ENCODE assay signal across 8 cellular contexts in genomic region chr12:67069451-67070306, GRCh38.
DNase-seq lines count a peak whose midpoint lies in the region; TF ChIP-seq lines count a peak whose summit lies in the region.

No MANE protein-coding gene starts in this region.

- no peak overlapping the region for H4K8ac ChIP-seq in H9 (replicated peaks; ENCODE audit: insufficient read length, low read depth, low read length)

- peak overlapping the region; percentile 41 for H2AFZ ChIP-seq in H9 (ENCODE audit: low read length)

- no peaks in the 10 kb centered on the region; the same call in 1 of the 2 replicates for H3K79me2 ChIP-seq in H9 (ENCODE audit: insufficient read depth, low read length)

- H2BK5ac ChIP-seq in H9 (ENCODE audit: insufficient read length, low read length): no peak overlapping the region

- WGBS in H9 (ENCODE audit: extremely low coverage, insufficient read length, low lambda C conversion rate): no CpG with 5 or more reads among the region's 68 CpGs
- WGBS in thymus: 3% methylated on average over 68 of the region's 68 CpGs

- no peak overlapping the region for H3K23ac ChIP-seq in H9 (ENCODE audit: insufficient read length, low read depth, low read length)

- TF ChIP-seq CTCF in GM12873 (IDR thresholded peaks at IDR 0.05; ENCODE audit: insufficient read depth, low read depth, low read length, missing control alignments) (peak; percentile 5), H9 (conservative IDR thresholded peaks at IDR 0.05) (no peak; the same call in 2 of the 3 replicates), NB4 (IDR thresholded peaks at IDR 0.05; ENCODE audit: low read depth, low read length) (no peak)

- H3K4ac ChIP-seq in H9 (ENCODE audit: low read depth, low read length): no peak overlapping the region

- no peak overlapping the region for H3K27ac ChIP-seq in H9 (ENCODE audit: insufficient read length, low read depth, low read length)
- peak overlapping the region; percentile 67 for H3K27ac ChIP-seq in muscle layer of colon (ENCODE audit: low read depth, low read length)
- no peak overlapping the region for H3K27ac ChIP-seq in thymus (ENCODE audit: low read depth)

- H3K27ac Mint-ChIP-seq in H9: 0 out of 7 replicates have a peak overlapping the region, but pooled peaks of 2 of the 3 experiments have one; percentile 32 to 60

- peak overlapping the region; percentile 82 to 91 for H3K4me3 Mint-ChIP-seq in H9

- H3K9me3 ChIP-seq in H9 (ENCODE audit: control insufficient read depth, low read depth, low read length): no peaks in the 10 kb centered on the region
- no peaks in the 10 kb centered on the region for H3K9me3 ChIP-seq in endocrine pancreas (ENCODE audit: control insufficient read depth, low read length)
- H3K9me3 ChIP-seq in muscle layer of colon (ENCODE audit: low read length): no peaks in the 10 kb centered on the region
- no peaks in the 10 kb centered on the region for H3K9me3 ChIP-seq in thymus (ENCODE audit: control insufficient read depth)

- no peaks in the 10 kb centered on the region for H3K79me1 ChIP-seq in H9 (ENCODE audit: insufficient read depth, low read depth, low read length, poor library complexity, severe bottlenecking)

- H3K36me3 ChIP-seq in endocrine pancreas (ENCODE audit: control insufficient read depth, insufficient read depth, low read length) (no peaks in the 10 kb centered on the region), muscle layer of colon (ENCODE audit: insufficient read depth, low read length) (no peaks in the 10 kb centered on the region), thymus (ENCODE audit: control insufficient read depth, insufficient read depth) (no peaks in the 10 kb centered on the region)

- DNase-seq in H9: peak; percentile 82
- peak; percentile 27 for DNase-seq in NB4 (ENCODE audit: low read depth)
- DNase-seq in activated CD4-positive, alpha-beta T cell treated with anti-CD3 and anti-CD28 coated beads for 4 hours: peak; percentile 27 to 43
- no peak for DNase-seq in DMS79 (lab: John Stamatoyannopoulos, UW)

- H3K14ac ChIP-seq in H9 (ENCODE audit: insufficient read depth, low read length): 0 out of 2 replicates have a peak overlapping the region, but pooled peaks have one; percentile 75

- H3K27me3 ChIP-seq in H9 (ENCODE audit: insufficient read depth, low read length): no peaks in the 10 kb centered on the region; the same call in 1 of the 2 replicates
- no peaks in the 10 kb centered on the region for H3K27me3 ChIP-seq in endocrine pancreas (ENCODE audit: control insufficient read depth, insufficient read depth, low read length)
- no peaks in the 10 kb centered on the region for H3K27me3 ChIP-seq in muscle layer of colon (ENCODE audit: control insufficient read depth in 1 of 2, insufficient read depth in 2 of 2, low read length in 2 of 2)
- H3K27me3 ChIP-seq in thymus (ENCODE audit: control insufficient read depth, insufficient read depth): peaks cover 26% of the 10 kb centered on the region

- H3K4me3 ChIP-seq in NB4 (ENCODE audit: low read depth, low read length) (no peak overlapping the region), endocrine pancreas (ENCODE audit: control insufficient read depth, insufficient read depth, low read length) (peak overlapping the region; percentile 60), muscle layer of colon (ENCODE audit: low read depth in 1 of 2, low read length in 2 of 2) (peak overlapping the region; percentile 63 to 77), thymus (ENCODE audit: low read length) (peak overlapping the region; percentile 69)

- no peak overlapping the region for H3T11ph ChIP-seq in H9 (ENCODE audit: low read length)

- H3K9ac ChIP-seq in H9 (ENCODE audit: extremely low read depth, insufficient read length, low read length) (no peak overlapping the region), endocrine pancreas (ENCODE audit: control insufficient read depth, insufficient read depth, low read length) (peak overlapping the region; percentile 65), muscle layer of colon (ENCODE audit: low read length) (no peak overlapping the region)

- H3K4me1 Mint-ChIP-seq in H9: peaks cover 23% of the 10 kb centered on the region in 2 experiments

- no peaks in the 10 kb centered on the region; a peak in 2 of 5 replicates for H3K9me3 Mint-ChIP-seq in H9

- H3K36me3 Mint-ChIP-seq in H9 (ENCODE audit: insufficient read depth in 1 of 3, low read depth in 3 of 3): no peaks in the 10 kb centered on the region

- peaks cover 31% of the 10 kb centered on the region for H3K27me3 Mint-ChIP-seq in H9 (ENCODE audit: low read depth)

- peak overlapping the region; percentile 96 for H3K4me2 ChIP-seq in H9 (ENCODE audit: insufficient read depth, insufficient read length, low read length)

- no peak overlapping the region for H4K5ac ChIP-seq in H9 (ENCODE audit: insufficient read length, low read depth, low read length)

- no peak overlapping the region for H2BK12ac ChIP-seq in H9 (ENCODE audit: insufficient read length, low read depth, low read length)

- H3K23me2 ChIP-seq in H9 (ENCODE audit: insufficient read length, low read depth, low read length, poor library complexity, severe bottlenecking): peaks cover 10% of the 10 kb centered on the region

- no peak overlapping the region for H2BK120ac ChIP-seq in H9 (ENCODE audit: low read depth, low read length, poor library complexity, severe bottlenecking)

- no peak overlapping the region for H2BK20ac ChIP-seq in H9 (ENCODE audit: low read depth, low read length, poor library complexity, severe bottlenecking)

- no peaks in the 10 kb centered on the region for H4K20me1 ChIP-seq in H9 (ENCODE audit: control insufficient read depth, insufficient read depth, insufficient read length)

- H2AK5ac ChIP-seq in H9 (ENCODE audit: insufficient read length, low read length): no peak overlapping the region

- H3K4me1 ChIP-seq in H9 (ENCODE audit: insufficient read depth, low read length): no peaks in the 10 kb centered on the region; the same call in 1 of the 2 replicates
- no peaks in the 10 kb centered on the region for H3K4me1 ChIP-seq in endocrine pancreas (ENCODE audit: control insufficient read depth, insufficient read depth, low read length)
- H3K4me1 ChIP-seq in muscle layer of colon (ENCODE audit: insufficient read depth, low read length): peaks cover 11% of the 10 kb centered on the region
- no peaks in the 10 kb centered on the region for H3K4me1 ChIP-seq in thymus (ENCODE audit: control insufficient read depth, insufficient read depth, low read length)

- no peak overlapping the region for H3K56ac ChIP-seq in H9 (ENCODE audit: insufficient read length, low read depth, low read length)

- no peak overlapping the region for H3K18ac ChIP-seq in H9 (ENCODE audit: insufficient read length, low read depth, low read length)

- H4K91ac ChIP-seq in H9 (ENCODE audit: insufficient read length, low read depth, low read length): no peak overlapping the region

- H2BK15ac ChIP-seq in H9 (ENCODE audit: low read depth, low read length): no peak overlapping the region

- TF ChIP-seq POLR2A in NB4 (IDR thresholded peaks at IDR 0.05; ENCODE audit: extremely low read depth, insufficient read length): no peak
